20 cellular contexts compared by ENCODE assay signal in genomic region chr5:7995688-7996294, GRCh38.
"Had no signal": no experiment of that assay in that cellular context is flagged by ENCODE, and none has a peak within 500 bp of the region (broad histone marks: within the 10 kb centered on the region; RNA-seq: fewer than 3 reads in every experiment).

No MANE protein-coding gene starts in this region.

- H3K27me3 ChIP-seq: SJSA1 had no signal

- H3K27ac ChIP-seq: KMS-11, SJSA1, SK-N-MC had no signal

- H3K4me1 ChIP-seq: SJSA1 had no signal

- H3K4me3 ChIP-seq: SJSA1, SK-N-MC had no signal

- H3K9me3 ChIP-seq: SJSA1 had no signal

- H3K36me3 ChIP-seq: SJSA1 had no signal

- H3K4me2 ChIP-seq: KMS-11 had no signal

- H3K9ac ChIP-seq: KMS-11 had no signal

- DNase-seq: Kasumi-1, MM.1S, NCI-H1105, NCI-H1417, NCI-H1436 treated with DMSO at 0.1 percent for 48 hours, NCI-H1694, NCI-H187 treated with DMSO at 0.1 percent for 48 hours, NCI-H2029 treated with DMSO at 0.1 percent for 48 hours, NCI-H2171 treated with DMSO at 0.1 percent for 48 hours, NCI-H345, NCI-H446 treated with DMSO at 0.1 percent for 48 hours, NCI-H510A treated with DMSO at 0.1 percent for 48 hours, NCI-H526, NCI-H82, Right ventricle myocardium superior, RPMI8226, SIG-M5 had no signal
